Comparison of ENCODE assay signal across 11 cellular contexts in the genomic region with DNA sequence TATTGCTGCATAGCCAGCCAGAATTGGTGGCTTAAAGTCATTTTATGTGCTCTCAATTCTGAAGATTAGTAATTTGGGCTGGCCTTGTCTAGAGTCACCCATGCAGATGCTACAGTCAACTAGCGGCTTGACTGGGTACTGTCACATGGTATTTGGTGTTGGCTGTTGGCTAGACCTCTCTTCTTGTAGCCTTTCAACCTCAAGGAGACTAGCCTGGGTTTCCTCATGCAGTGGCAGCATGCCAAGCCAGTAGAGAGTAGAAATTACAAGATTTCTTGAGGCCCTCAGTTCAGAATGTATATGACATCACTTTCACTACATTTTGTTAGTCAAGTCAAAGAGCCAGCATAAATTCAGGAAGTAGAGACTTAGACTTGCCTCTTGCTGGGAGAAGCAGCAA. TPM values are rescaled to one million over a fixed set of nuclear protein-coding genes. Genes with fewer than 3 reads are reported as not detected.
DNase-seq lines count a peak whose midpoint lies in the region; ATAC-seq and TF ChIP-seq lines count a peak whose summit lies in the region.
"Had no signal": no experiment of that assay in that cellular context is flagged by ENCODE, and none has a peak within 500 bp of the region (broad histone marks: within the 10 kb centered on the region; RNA-seq: fewer than 3 reads in every experiment).

No MANE protein-coding gene starts in this region.

- intact Hi-C loops in body of pancreas (cut with DNase I) = no loop called here

- no peak overlapping the region for H3K4me3 ChIP-seq in Karpas-422 (ENCODE audit: low read length)
- H3K4me3 ChIP-seq in body of pancreas = no peak overlapping the region
- H3K4me3 ChIP-seq: sigmoid colon had no signal

- H3K36me3 ChIP-seq in Karpas-422 (ENCODE audit: insufficient read depth, low read length) = no peaks in the 10 kb centered on the region
- no peaks in the 10 kb centered on the region for H3K36me3 ChIP-seq in body of pancreas (replicated peaks in 1 of 2; ENCODE audit: insufficient read depth in 1 of 2, low read depth in 2 of 2)
- H3K36me3 ChIP-seq: sigmoid colon had no signal

- no peak overlapping the region for H3K9ac ChIP-seq in Karpas-422 (ENCODE audit: low read length)

- no peaks in the 10 kb centered on the region for H3K9me2 ChIP-seq in Karpas-422 (replicated peaks; ENCODE audit: insufficient read depth, low read length)

- H3K9me3 ChIP-seq in Karpas-422 (ENCODE audit: low read length) (no peaks in the 10 kb centered on the region), body of pancreas (no peaks in the 10 kb centered on the region)
- H3K9me3 ChIP-seq: sigmoid colon had no signal

- in situ Hi-C loops in Caki2 (cut with HindIII; ENCODE audit: low pct_unique_long_range_greater_than_20kb, low sequenced_read_pairs) = no loop called here

- H3K4me1 ChIP-seq in Karpas-422 (ENCODE audit: low read length) (peaks cover 18% of the 10 kb centered on the region), body of pancreas (peaks cover 5% of the 10 kb centered on the region)

- H3K27me3 ChIP-seq in Karpas-422 (ENCODE audit: low read length) (no peaks in the 10 kb centered on the region), body of pancreas (no peaks in the 10 kb centered on the region)
- H3K27me3 ChIP-seq: sigmoid colon had no signal

- no peaks in the 10 kb centered on the region; the same call in 1 of the 2 replicates for H4K20me1 ChIP-seq in Karpas-422 (ENCODE audit: insufficient read depth, low read depth, low read length)

- H3K27ac ChIP-seq in Karpas-422 (ENCODE audit: low read length) = no peak overlapping the region
- no peak overlapping the region for H3K27ac ChIP-seq in body of pancreas
- H3K27ac ChIP-seq: sigmoid colon had no signal

- TF ChIP-seq CTCF in body of pancreas (IDR thresholded peaks at IDR 0.05) = no peak

- H2AFZ ChIP-seq in Karpas-422 (ENCODE audit: low read length) = no peak overlapping the region

- peak; percentile 46 for ATAC-seq in GM18867 (IDR thresholded peaks at IDR 0.05; ENCODE audit: unreplicated experiment)
- no peak for ATAC-seq in body of pancreas
- ATAC-seq in SK-N-SH treated with all-trans-retinoic acid at 6 μM for 48 hours = no peak
- ATAC-seq in HG03432 (IDR thresholded peaks at IDR 0.05; ENCODE audit: unreplicated experiment) = no peak

- DNase-seq in Caki2 (ENCODE audit: low read depth) = peak; percentile 4
- DNase-seq in Karpas-422 = peak; percentile 62
- DNase-seq in body of pancreas = peak in 3 of 4 donors; percentile 16 to 28 (median 20)
- DNase-seq in activated CD4-positive, CD25-positive, alpha-beta regulatory T cell treated with anti-CD3 and anti-CD28 coated beads, Interleukin-2, amount 50 U/mL, for 72 hours = no peak
- DNase-seq in DMS153 treated with DMSO at 0.1 percent for 48 hours (lab: John Stamatoyannopoulos, UW; ENCODE audit: unreplicated experiment) = no peak
- DNase-seq: hippocampal formation, NCI-H345, sigmoid colon had no signal

- H3K79me2 ChIP-seq in Karpas-422 (ENCODE audit: low read length) = peaks cover 14% of the 10 kb centered on the region

- H3K4me2 ChIP-seq in Karpas-422 (ENCODE audit: low read depth, low read length, poor library complexity, severe bottlenecking) = no peak overlapping the region

- no peak for TF ChIP-seq POLR2A in body of pancreas (IDR thresholded peaks at IDR 0.05)

- WGBS in body of pancreas, 2 donors = 22 to 54% methylated on average over 1 of the region's 1 CpG

TF ChIP-seq in SK-N-SH treated with all-trans-retinoic acid at 6 μM for 48 hours, 23 proteins besides CTCF, POLR2A, EP300 and RAD21:
- no peak for TF ChIP-seq ZC3H10 (CRISPR knock-in tag; IDR thresholded peaks at IDR 0.05)

RNA-seq across cellular contexts. Expression of a gene that starts 3.7 kb away (rescaled TPM):
- 7.6 and 19.3 TPM in 2 replicates for total RNA-seq in Caki2 (2014; rRNA removed; shearing (Covaris generic); ENCODE audit: low replicate concordance)
- total RNA-seq in Karpas-422 (2014; rRNA removed; shearing (Covaris generic); ENCODE audit: low replicate concordance) = 21.5 and 48.8 TPM in 2 replicates
- 10 to 100 TPM; 20.0 to 23.7 TPM for total RNA-seq in body of pancreas

Comparison
In these comparisons a context has a peak if more than half of its experiments do, and no peak if none do; other contexts are left out.
1. DNase-seq: peak in Caki2 (single experiment), Karpas-422 (single experiment) and body of pancreas (3 of 4); none in activated CD4-positive, CD25-positive, alpha-beta regulatory T cell treated with anti-CD3 and anti-CD28 coated beads, Interleukin-2, amount 50 U/mL, for 72 hours (single experiment) and DMS153 treated with DMSO at 0.1 percent for 48 hours (single experiment).